1 cellular context compared by ENCODE assay signal in the genomic region with DNA sequence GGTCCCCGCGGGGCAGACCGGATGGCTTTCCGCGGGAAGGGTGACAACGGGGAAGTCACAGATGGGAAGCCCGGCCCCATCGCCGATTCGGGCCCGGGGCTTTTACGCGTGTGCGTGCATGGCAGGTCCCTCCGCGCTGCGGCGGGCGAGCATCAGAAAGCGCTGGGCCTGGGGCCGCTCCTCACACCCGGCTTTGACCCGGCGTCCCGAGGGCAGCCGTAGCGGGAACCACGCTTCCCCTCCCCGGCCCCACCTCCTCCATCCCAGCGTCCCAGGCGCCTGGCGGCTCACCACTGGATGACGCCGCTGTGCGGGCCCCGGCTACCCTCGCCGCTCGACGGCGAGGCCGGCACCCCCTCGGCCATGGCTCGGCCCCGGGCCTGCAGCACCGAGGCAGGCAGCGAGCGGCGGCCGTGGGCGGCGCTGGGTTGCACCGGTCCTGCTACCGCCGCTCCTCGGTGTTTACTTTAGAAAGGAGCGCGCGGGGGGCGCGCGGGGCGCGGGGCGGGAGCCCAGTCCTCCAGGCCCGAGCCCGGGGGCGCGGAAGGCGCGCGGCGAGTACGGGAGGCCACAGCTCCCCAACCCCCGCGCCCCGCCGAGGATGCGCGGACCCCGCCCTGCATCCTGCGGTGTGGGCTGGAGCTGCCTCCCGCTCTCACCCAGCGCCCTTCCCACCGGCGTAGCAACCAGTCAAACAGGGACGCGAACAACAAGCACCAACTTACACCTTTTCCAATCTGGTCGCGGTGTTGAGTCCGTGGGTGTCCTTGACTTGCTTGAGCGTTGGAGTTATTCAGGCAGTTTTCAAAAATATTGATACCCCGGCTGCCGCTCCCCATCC.
TF ChIP-seq lines count a peak whose summit lies in the region.

No MANE protein-coding gene starts in this region.

TF ChIP-seq in WTC11, 78 proteins besides CTCF, POLR2A, EP300 and RAD21 (continued from another document):
- TF ChIP-seq, protein P1, sequence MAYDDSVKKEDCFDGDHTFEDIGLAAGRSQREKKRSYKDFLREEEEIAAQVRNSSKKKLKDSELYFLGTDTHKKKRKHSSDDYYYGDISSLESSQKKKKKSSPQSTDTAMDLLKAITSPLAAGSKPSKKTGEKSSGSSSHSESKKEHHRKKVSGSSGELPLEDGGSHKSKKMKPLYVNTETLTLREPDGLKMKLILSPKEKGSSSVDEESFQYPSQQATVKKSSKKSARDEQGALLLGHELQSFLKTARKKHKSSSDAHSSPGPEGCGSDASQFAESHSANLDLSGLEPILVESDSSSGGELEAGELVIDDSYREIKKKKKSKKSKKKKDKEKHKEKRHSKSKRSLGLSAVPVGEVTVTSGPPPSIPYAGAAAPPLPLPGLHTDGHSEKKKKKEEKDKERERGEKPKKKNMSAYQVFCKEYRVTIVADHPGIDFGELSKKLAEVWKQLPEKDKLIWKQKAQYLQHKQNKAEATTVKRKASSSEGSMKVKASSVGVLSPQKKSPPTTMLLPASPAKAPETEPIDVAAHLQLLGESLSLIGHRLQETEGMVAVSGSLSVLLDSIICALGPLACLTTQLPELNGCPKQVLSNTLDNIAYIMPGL (CRISPR knock-in tag; IDR thresholded peaks at IDR 0.05): peak; percentile 29; the same call in 1 of the 2 replicates
- TF ChIP-seq GABPB1 (CRISPR knock-in tag; IDR thresholded peaks at IDR 0.05): no peak
- TF ChIP-seq ZNF423 (CRISPR knock-in tag; IDR thresholded peaks at IDR 0.05): no peak
- TF ChIP-seq, protein P2, sequence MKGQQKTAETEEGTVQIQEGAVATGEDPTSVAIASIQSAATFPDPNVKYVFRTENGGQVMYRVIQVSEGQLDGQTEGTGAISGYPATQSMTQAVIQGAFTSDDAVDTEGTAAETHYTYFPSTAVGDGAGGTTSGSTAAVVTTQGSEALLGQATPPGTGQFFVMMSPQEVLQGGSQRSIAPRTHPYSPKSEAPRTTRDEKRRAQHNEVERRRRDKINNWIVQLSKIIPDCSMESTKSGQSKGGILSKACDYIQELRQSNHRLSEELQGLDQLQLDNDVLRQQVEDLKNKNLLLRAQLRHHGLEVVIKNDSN (CRISPR knock-in tag; IDR thresholded peaks at IDR 0.05): peak; percentile 39; the same call in 1 of the 2 replicates
- peak; percentile 70; the same call in 1 of the 2 replicates for TF ChIP-seq CREM (CRISPR knock-in tag; IDR thresholded peaks at IDR 0.05)
- TF ChIP-seq, protein P3, sequence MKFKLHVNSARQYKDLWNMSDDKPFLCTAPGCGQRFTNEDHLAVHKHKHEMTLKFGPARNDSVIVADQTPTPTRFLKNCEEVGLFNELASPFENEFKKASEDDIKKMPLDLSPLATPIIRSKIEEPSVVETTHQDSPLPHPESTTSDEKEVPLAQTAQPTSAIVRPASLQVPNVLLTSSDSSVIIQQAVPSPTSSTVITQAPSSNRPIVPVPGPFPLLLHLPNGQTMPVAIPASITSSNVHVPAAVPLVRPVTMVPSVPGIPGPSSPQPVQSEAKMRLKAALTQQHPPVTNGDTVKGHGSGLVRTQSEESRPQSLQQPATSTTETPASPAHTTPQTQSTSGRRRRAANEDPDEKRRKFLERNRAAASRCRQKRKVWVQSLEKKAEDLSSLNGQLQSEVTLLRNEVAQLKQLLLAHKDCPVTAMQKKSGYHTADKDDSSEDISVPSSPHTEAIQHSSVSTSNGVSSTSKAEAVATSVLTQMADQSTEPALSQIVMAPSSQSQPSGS (CRISPR knock-in tag; IDR thresholded peaks at IDR 0.05; ENCODE audit: borderline replicate concordance, low read depth): no peak
- TF ChIP-seq NFATC4 (CRISPR knock-in tag; IDR thresholded peaks at IDR 0.05): no peak
- no peak for TF ChIP-seq TCF7 (CRISPR knock-in tag; IDR thresholded peaks at IDR 0.05; ENCODE audit: low read depth)
- TF ChIP-seq, protein P4, sequence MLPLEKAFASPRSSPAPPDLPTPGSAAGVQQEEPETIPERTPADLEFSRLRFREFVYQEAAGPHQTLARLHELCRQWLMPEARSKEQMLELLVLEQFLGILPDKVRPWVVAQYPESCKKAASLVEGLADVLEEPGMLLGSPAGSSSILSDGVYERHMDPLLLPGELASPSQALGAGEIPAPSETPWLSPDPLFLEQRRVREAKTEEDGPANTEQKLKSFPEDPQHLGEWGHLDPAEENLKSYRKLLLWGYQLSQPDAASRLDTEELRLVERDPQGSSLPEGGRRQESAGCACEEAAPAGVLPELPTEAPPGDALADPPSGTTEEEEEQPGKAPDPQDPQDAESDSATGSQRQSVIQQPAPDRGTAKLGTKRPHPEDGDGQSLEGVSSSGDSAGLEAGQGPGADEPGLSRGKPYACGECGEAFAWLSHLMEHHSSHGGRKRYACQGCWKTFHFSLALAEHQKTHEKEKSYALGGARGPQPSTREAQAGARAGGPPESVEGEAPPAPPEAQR (CRISPR knock-in tag; IDR thresholded peaks at IDR 0.05): no peak
- TF ChIP-seq, protein P5, sequence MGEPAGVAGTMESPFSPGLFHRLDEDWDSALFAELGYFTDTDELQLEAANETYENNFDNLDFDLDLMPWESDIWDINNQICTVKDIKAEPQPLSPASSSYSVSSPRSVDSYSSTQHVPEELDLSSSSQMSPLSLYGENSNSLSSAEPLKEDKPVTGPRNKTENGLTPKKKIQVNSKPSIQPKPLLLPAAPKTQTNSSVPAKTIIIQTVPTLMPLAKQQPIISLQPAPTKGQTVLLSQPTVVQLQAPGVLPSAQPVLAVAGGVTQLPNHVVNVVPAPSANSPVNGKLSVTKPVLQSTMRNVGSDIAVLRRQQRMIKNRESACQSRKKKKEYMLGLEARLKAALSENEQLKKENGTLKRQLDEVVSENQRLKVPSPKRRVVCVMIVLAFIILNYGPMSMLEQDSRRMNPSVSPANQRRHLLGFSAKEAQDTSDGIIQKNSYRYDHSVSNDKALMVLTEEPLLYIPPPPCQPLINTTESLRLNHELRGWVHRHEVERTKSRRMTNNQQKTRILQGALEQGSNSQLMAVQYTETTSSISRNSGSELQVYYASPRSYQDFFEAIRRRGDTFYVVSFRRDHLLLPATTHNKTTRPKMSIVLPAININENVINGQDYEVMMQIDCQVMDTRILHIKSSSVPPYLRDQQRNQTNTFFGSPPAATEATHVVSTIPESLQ (CRISPR knock-in tag; IDR thresholded peaks at IDR 0.05): no peak
- TF ChIP-seq ZNF219 (CRISPR knock-in tag; IDR thresholded peaks at IDR 0.05; ENCODE audit: borderline replicate concordance): 0 out of 2 replicates have a peak, but pooled peaks have one; percentile 34
- TF ChIP-seq ATF1 (CRISPR knock-in tag; IDR thresholded peaks at IDR 0.05): no peak
- TF ChIP-seq ZBTB21 (CRISPR knock-in tag; IDR thresholded peaks at IDR 0.05; ENCODE audit: borderline replicate concordance): no peak
- TF ChIP-seq, protein P6, sequence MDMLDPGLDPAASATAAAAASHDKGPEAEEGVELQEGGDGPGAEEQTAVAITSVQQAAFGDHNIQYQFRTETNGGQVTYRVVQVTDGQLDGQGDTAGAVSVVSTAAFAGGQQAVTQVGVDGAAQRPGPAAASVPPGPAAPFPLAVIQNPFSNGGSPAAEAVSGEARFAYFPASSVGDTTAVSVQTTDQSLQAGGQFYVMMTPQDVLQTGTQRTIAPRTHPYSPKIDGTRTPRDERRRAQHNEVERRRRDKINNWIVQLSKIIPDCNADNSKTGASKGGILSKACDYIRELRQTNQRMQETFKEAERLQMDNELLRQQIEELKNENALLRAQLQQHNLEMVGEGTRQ (CRISPR knock-in tag; IDR thresholded peaks at IDR 0.05): no peak
- no peak for TF ChIP-seq JAZF1 (CRISPR knock-in tag; IDR thresholded peaks at IDR 0.05)
- TF ChIP-seq OVOL2 (CRISPR knock-in tag; IDR thresholded peaks at IDR 0.05; ENCODE audit: borderline replicate concordance): no peak
- TF ChIP-seq FOXP1 (CRISPR knock-in tag; IDR thresholded peaks at IDR 0.05; ENCODE audit: borderline replicate concordance): peak; percentile 64; the same call in 1 of the 2 replicates
- TF ChIP-seq, protein P7, sequence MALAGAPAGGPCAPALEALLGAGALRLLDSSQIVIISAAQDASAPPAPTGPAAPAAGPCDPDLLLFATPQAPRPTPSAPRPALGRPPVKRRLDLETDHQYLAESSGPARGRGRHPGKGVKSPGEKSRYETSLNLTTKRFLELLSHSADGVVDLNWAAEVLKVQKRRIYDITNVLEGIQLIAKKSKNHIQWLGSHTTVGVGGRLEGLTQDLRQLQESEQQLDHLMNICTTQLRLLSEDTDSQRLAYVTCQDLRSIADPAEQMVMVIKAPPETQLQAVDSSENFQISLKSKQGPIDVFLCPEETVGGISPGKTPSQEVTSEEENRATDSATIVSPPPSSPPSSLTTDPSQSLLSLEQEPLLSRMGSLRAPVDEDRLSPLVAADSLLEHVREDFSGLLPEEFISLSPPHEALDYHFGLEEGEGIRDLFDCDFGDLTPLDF (CRISPR knock-in tag; IDR thresholded peaks at IDR 0.05): no peak
